ENCODE assay signal across 34 cellular contexts in the genomic region with DNA sequence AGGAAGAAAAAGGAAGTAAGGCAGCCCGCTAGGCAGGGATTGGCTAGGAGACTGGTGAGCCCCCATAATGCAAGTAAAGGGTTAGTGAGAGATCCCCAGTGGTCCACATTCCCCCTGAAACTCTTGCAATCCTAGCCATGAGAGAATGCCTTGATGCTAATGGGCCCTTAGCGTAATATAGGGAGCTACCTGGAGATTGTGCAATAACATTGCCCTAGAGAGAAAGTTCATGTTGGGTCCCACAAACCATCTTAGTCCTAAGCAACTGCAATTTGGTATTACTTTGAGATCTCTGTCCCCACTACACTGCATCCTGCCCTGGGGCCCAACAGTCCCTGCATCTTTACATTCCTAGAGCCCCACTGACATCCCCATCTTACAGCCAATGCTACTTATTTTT.
"Had no signal": no experiment of that assay in that cellular context is flagged by ENCODE, and none has a peak within 500 bp of the region (broad histone marks: within the 10 kb centered on the region; RNA-seq: fewer than 3 reads in every experiment).

No MANE protein-coding gene starts in this region.

- H3K36me3 ChIP-seq: MG63 had no signal

- H3K4me3 ChIP-seq: MG63 had no signal

- H3K27me3 ChIP-seq: MG63 had no signal

- H3K9me3 ChIP-seq: MG63 had no signal

- DNase-seq: Karpas-422, Kasumi-1, MG63, MM.1S, MV-4-11, NCI-H1048, NCI-H1092, NCI-H1092 treated with DMSO at 0.1 percent for 48 hours, NCI-H1105, NCI-H1105 treated with DMSO at 0.1 percent for 48 hours, NCI-H1417, NCI-H1417 treated with DMSO at 0.1 percent for 48 hours, NCI-H1436, NCI-H1436 treated with DMSO at 0.1 percent for 48 hours, NCI-H146, NCI-H1694, NCI-H1694 treated with DMSO at 0.1 percent for 48 hours, NCI-H187, NCI-H187 treated with DMSO at 0.1 percent for 48 hours, NCI-H1930, NCI-H2029, NCI-H2029 treated with DMSO at 0.1 percent for 48 hours, NCI-H2081, NCI-H2081 treated with DMSO at 0.1 percent for 48 hours, NCI-H2107, NCI-H2171, NCI-H2171 treated with DMSO at 0.1 percent for 48 hours, NCI-H2227 treated with DMSO at 0.1 percent for 48 hours, NCI-H226, NCI-H345, NCI-H446, NCI-H446 treated with DMSO at 0.1 percent for 48 hours, NCI-H510A, NCI-H510A treated with DMSO at 0.1 percent for 48 hours had no signal
